Comparison of ENCODE assay signal across 24 cellular contexts in the genomic region with DNA sequence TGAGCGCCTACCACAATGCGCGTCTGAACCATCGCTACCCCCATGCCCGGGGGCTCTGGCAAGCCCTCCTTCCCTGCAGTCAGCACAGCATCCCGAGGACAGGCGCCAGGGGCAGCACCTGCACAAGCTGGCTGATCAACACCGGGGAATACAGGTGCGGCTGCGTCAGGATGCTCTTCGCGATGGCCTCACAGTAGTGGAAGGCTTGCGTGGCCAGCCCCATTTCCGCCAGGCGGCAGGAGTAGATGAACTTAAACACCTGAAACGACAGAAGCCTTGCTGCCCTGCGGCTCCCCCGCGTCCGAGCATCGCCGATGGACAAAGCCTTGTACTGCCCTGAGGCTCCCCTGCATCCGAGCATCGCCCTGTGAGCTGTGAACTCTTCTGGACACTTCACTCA.
"Had no signal": no experiment of that assay in that cellular context is flagged by ENCODE, and none has a peak within 500 bp of the region (broad histone marks: within the 10 kb centered on the region; RNA-seq: fewer than 3 reads in every experiment).

No MANE protein-coding gene starts in this region.

- H3K4me1 ChIP-seq: esophagus muscularis mucosa, foreskin keratinocyte, gastroesophageal sphincter, heart left ventricle, lower lobe of right lung had no signal

- DNase-seq: dermis blood vessel endothelial cell; dorsolateral prefrontal cortex; effector CD4-positive, alpha-beta T cell; effector memory CD4-positive, alpha-beta T cell; foreskin keratinocyte; heart left ventricle; hypothalamus; immature natural killer cell; islet precursor cell; kidney; kidney glomerular epithelial cell; left colon; left ventricle myocardium superior; lower lobe of right lung; mesenchymal stem cell; mucosa of descending colon had no signal

- ATAC-seq: foreskin keratinocyte, gastroesophageal sphincter, left colon, left lobe of liver, left ventricle myocardium superior, lower lobe of right lung, mucosa of descending colon had no signal

- H3K27ac ChIP-seq: coronary artery, dorsolateral prefrontal cortex, esophagus muscularis mucosa, foreskin keratinocyte, gastroesophageal sphincter, heart left ventricle, hepatocyte, lower lobe of right lung had no signal

- H3K4me3 ChIP-seq: coronary artery, dorsolateral prefrontal cortex, esophagus muscularis mucosa, gastroesophageal sphincter, heart left ventricle, hepatocyte, lower lobe of right lung, mucosa of descending colon had no signal

- H3K79me2 ChIP-seq: hepatocyte had no signal

- H3K27me3 ChIP-seq: dorsolateral prefrontal cortex, esophagus muscularis mucosa, foreskin keratinocyte, gastroesophageal sphincter, heart left ventricle, hepatocyte had no signal

- H2AFZ ChIP-seq: hepatocyte had no signal

- H3K9me3 ChIP-seq: esophagus muscularis mucosa, gastroesophageal sphincter, heart left ventricle, lower lobe of right lung, mucosa of descending colon had no signal

- FAIRE-seq: colon, endothelial cell of umbilical vein, frontal cortex, kidney had no signal

- H3K4me2 ChIP-seq: hepatocyte had no signal
